Comparison of ENCODE assay signal across 16 cellular contexts in the genomic region with DNA sequence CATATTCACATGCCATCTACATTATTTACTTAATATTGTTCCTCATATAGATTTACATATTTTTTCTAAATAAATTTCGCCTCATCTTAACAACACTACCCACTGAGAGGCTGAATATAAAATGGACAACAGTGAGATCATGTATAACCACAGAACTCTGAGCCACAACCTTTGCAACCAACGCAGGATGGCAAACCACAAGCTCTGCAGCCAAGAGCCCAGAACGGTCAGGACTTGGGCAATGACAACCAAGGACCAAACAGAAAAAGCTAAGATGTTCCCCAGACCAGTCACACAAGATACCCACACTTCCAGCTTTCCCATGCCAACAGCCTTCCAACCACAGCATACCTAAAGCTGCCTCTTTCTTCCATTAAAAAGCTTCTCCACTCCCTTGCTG.
DNase-seq lines count a peak whose midpoint lies in the region; ATAC-seq and TF ChIP-seq lines count a peak whose summit lies in the region.
"Had no signal": no experiment of that assay in that cellular context is flagged by ENCODE, and none has a peak within 500 bp of the region (broad histone marks: within the 10 kb centered on the region; RNA-seq: fewer than 3 reads in every experiment).

No MANE protein-coding gene starts in this region.

- H3K4me2 ChIP-seq in H9 (ENCODE audit: insufficient read depth, insufficient read length, low read length): no peak overlapping the region
- no peak overlapping the region for H3K4me2 ChIP-seq in osteoblast (ENCODE audit: insufficient read depth, low read length)
- H3K4me2 ChIP-seq: BLaER1 had no signal

- peak overlapping the region; percentile 98 for H2AK5ac ChIP-seq in H9 (ENCODE audit: insufficient read length, low read length)

- peaks cover 9% of the 10 kb centered on the region; the same call in 1 of the 2 replicates for H3K4me1 ChIP-seq in H9 (ENCODE audit: insufficient read depth, low read length)
- peaks cover 4% of the 10 kb centered on the region for H3K4me1 ChIP-seq in osteoblast (ENCODE audit: insufficient read depth, low read length)
- H3K4me1 ChIP-seq in suprapubic skin: no peaks in the 10 kb centered on the region
- H3K4me1 ChIP-seq: body of pancreas had no signal

- H4K5ac ChIP-seq in H9 (ENCODE audit: insufficient read length, low read depth, low read length): no peak overlapping the region

- no peak overlapping the region for H3K4ac ChIP-seq in H9 (ENCODE audit: low read depth, low read length)

- H3K18ac ChIP-seq in H9 (ENCODE audit: insufficient read length, low read depth, low read length): no peak overlapping the region

- H2AFZ ChIP-seq in H9 (ENCODE audit: low read length) (no peak overlapping the region), osteoblast (ENCODE audit: low read length) (no peak overlapping the region)

- no peaks in the 10 kb centered on the region for H3K27me3 Mint-ChIP-seq in H9 (ENCODE audit: low read depth)

- H3K4me3 Mint-ChIP-seq in H9: no peak overlapping the region

- H3K27me3 ChIP-seq in H9 (ENCODE audit: insufficient read depth, low read length): no peaks in the 10 kb centered on the region
- H3K27me3 ChIP-seq in osteoblast (ENCODE audit: insufficient read depth, low read length): no peaks in the 10 kb centered on the region
- H3K27me3 ChIP-seq in suprapubic skin: no peaks in the 10 kb centered on the region
- H3K27me3 ChIP-seq: BLaER1, body of pancreas, vagina had no signal

- DNase-seq in H9 (no peak), NOMO-1 (lab: John Stamatoyannopoulos, UW; ENCODE audit: unreplicated experiment in 2 of 2) (peak; percentile 63 to 83), osteoblast (ENCODE audit: insufficient read length, low spot score, missing footprints) (peak; percentile 9), suprapubic skin (ENCODE audit: low spot score in 2 of 2) (no peak)
- DNase-seq in stimulated activated CD4-positive, alpha-beta T cell treated with anti-CD3 and anti-CD28 coated beads, Interleukin-4, amount 100 ng/mL, for 4 hours: no peak
- DNase-seq: activated gamma-delta T cell treated with Interleukin-2 at 50 U/mL for 16 hours; effector CD8-positive, alpha-beta T cell; NCI-H187; NCI-H82; stimulated activated CD8-positive, alpha-beta memory T cell treated with anti-CD3 and anti-CD28 coated beads, Interleukin-4, amount 100 ng/mL, for 48 hours had no signal

- H3K9me3 Mint-ChIP-seq in H9: no peaks in the 10 kb centered on the region

- H3K79me1 ChIP-seq in H9 (ENCODE audit: insufficient read depth, low read depth, low read length, poor library complexity, severe bottlenecking): no peaks in the 10 kb centered on the region

- no peak overlapping the region for H3K23ac ChIP-seq in H9 (ENCODE audit: insufficient read length, low read depth, low read length)

- no CpG with 5 or more reads among the region's 3 CpGs for WGBS in H9 (ENCODE audit: extremely low coverage, insufficient read length, low lambda C conversion rate)
- 68% methylated on average over 3 of the region's 3 CpGs for WGBS in suprapubic skin

- H3K27ac ChIP-seq in H9 (ENCODE audit: insufficient read length, low read depth, low read length) (peak overlapping the region; percentile 90), cingulate gyrus (ENCODE audit: low read depth, low read length) (peak overlapping the region; percentile 30), osteoblast (ENCODE audit: low read depth, low read length) (peak overlapping the region; percentile 47), suprapubic skin (no peak overlapping the region)
- H3K27ac ChIP-seq: BLaER1, vagina had no signal

- H2BK12ac ChIP-seq in H9 (ENCODE audit: insufficient read length, low read depth, low read length): no peak overlapping the region

- H3K23me2 ChIP-seq in H9 (ENCODE audit: insufficient read length, low read depth, low read length, poor library complexity, severe bottlenecking): no peaks in the 10 kb centered on the region

- H4K91ac ChIP-seq in H9 (ENCODE audit: insufficient read length, low read depth, low read length): no peak overlapping the region

- H4K8ac ChIP-seq in H9 (replicated peaks; ENCODE audit: insufficient read length, low read depth, low read length): no peak overlapping the region

- no peaks in the 10 kb centered on the region for H3K36me3 ChIP-seq in osteoblast (ENCODE audit: insufficient read depth, low read length)
- no peaks in the 10 kb centered on the region for H3K36me3 ChIP-seq in suprapubic skin
- H3K36me3 ChIP-seq: vagina had no signal

- TF ChIP-seq EP300 in suprapubic skin (IDR thresholded peaks at IDR 0.05): no peak

- H2BK5ac ChIP-seq in H9 (ENCODE audit: insufficient read length, low read length): no peak overlapping the region

- no peak overlapping the region for H3K56ac ChIP-seq in H9 (ENCODE audit: insufficient read length, low read depth, low read length)

- no peak overlapping the region for H3T11ph ChIP-seq in H9 (ENCODE audit: low read length)

- TF ChIP-seq CTCF in H9 (conservative IDR thresholded peaks at IDR 0.05) (no peak), osteoblast (IDR thresholded peaks at IDR 0.05; ENCODE audit: extremely low read depth, low read depth, low read length) (no peak), suprapubic skin (IDR thresholded peaks at IDR 0.05) (no peak)

- H3K4me3 ChIP-seq in osteoblast (ENCODE audit: insufficient read depth, low read length): no peak overlapping the region
- no peak overlapping the region for H3K4me3 ChIP-seq in suprapubic skin
- H3K4me3 ChIP-seq: BLaER1, body of pancreas, vagina had no signal

- no peak overlapping the region for H2BK20ac ChIP-seq in H9 (ENCODE audit: low read depth, low read length, poor library complexity, severe bottlenecking)

- H3K79me2 ChIP-seq in H9 (ENCODE audit: insufficient read depth, low read length) (no peaks in the 10 kb centered on the region), osteoblast (ENCODE audit: insufficient read depth, low read length) (peaks cover 39% of the 10 kb centered on the region)

- peaks cover 37 to 40% of the 10 kb centered on the region in 2 experiments for H3K4me1 Mint-ChIP-seq in H9

- no peak for TF ChIP-seq POLR2A in suprapubic skin (IDR thresholded peaks at IDR 0.05)

- no peak overlapping the region for H2BK120ac ChIP-seq in H9 (ENCODE audit: low read depth, low read length, poor library complexity, severe bottlenecking)

- peak overlapping the region; percentile 54 to 96 (median 79) for H3K27ac Mint-ChIP-seq in H9

- peaks cover 0 to 4% (median 4%) of the 10 kb centered on the region in 3 experiments; a peak in 4 of 7 replicates for H3K36me3 Mint-ChIP-seq in H9 (ENCODE audit: insufficient read depth in 1 of 3, low read depth in 3 of 3)

- H3K9ac ChIP-seq in H9 (ENCODE audit: extremely low read depth, insufficient read length, low read length): no peak overlapping the region
- H3K9ac ChIP-seq: BLaER1 had no signal

- no peak overlapping the region for H2BK15ac ChIP-seq in H9 (ENCODE audit: low read depth, low read length)

- ATAC-seq in SK-N-SH treated with all-trans-retinoic acid at 6 μM for 48 hours (no peak), GM19328 (IDR thresholded peaks at IDR 0.05; ENCODE audit: unreplicated experiment) (no peak)

- H4K20me1 ChIP-seq in H9 (ENCODE audit: control insufficient read depth, insufficient read depth, insufficient read length) (no peaks in the 10 kb centered on the region), osteoblast (ENCODE audit: insufficient read depth, low read length) (no peaks in the 10 kb centered on the region)
- H4K20me1 ChIP-seq: BLaER1 had no signal

- H3K14ac ChIP-seq in H9 (ENCODE audit: insufficient read depth, low read length): no peak overlapping the region

- H3K9me3 ChIP-seq in H9 (ENCODE audit: control insufficient read depth, low read depth, low read length) (no peaks in the 10 kb centered on the region), osteoblast (ENCODE audit: low read depth, low read length) (no peaks in the 10 kb centered on the region), suprapubic skin (no peaks in the 10 kb centered on the region)
- H3K9me3 ChIP-seq: body of pancreas, vagina had no signal

TF ChIP-seq in SK-N-SH treated with all-trans-retinoic acid at 6 μM for 48 hours, 23 proteins besides CTCF, POLR2A, EP300 and RAD21 (continues in another document):
- TF ChIP-seq, protein P1, sequence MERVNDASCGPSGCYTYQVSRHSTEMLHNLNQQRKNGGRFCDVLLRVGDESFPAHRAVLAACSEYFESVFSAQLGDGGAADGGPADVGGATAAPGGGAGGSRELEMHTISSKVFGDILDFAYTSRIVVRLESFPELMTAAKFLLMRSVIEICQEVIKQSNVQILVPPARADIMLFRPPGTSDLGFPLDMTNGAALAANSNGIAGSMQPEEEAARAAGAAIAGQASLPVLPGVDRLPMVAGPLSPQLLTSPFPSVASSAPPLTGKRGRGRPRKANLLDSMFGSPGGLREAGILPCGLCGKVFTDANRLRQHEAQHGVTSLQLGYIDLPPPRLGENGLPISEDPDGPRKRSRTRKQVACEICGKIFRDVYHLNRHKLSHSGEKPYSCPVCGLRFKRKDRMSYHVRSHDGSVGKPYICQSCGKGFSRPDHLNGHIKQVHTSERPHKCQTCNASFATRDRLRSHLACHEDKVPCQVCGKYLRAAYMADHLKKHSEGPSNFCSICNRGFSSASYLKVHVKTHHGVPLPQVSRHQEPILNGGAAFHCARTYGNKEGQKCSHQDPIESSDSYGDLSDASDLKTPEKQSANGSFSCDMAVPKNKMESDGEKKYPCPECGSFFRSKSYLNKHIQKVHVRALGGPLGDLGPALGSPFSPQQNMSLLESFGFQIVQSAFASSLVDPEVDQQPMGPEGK (CRISPR knock-in tag; IDR thresholded peaks at IDR 0.05; ENCODE audit: borderline replicate concordance): no peak
- TF ChIP-seq ZFP30 (CRISPR knock-in tag; IDR thresholded peaks at IDR 0.05) (no peak), ZFP3 (CRISPR knock-in tag; IDR thresholded peaks at IDR 0.05) (no peak), GLIS3 (CRISPR knock-in tag; IDR thresholded peaks at IDR 0.05) (no peak), SNAI2 (CRISPR knock-in tag; IDR thresholded peaks at IDR 0.05) (no peak), PPARA (CRISPR knock-in tag; IDR thresholded peaks at IDR 0.05; ENCODE audit: borderline replicate concordance) (no peak), ZC3H10 (CRISPR knock-in tag; IDR thresholded peaks at IDR 0.05) (no peak), ARNTL (CRISPR knock-in tag; IDR thresholded peaks at IDR 0.05; ENCODE audit: borderline replicate concordance, low read depth) (no peak)
- TF ChIP-seq, protein P2, sequence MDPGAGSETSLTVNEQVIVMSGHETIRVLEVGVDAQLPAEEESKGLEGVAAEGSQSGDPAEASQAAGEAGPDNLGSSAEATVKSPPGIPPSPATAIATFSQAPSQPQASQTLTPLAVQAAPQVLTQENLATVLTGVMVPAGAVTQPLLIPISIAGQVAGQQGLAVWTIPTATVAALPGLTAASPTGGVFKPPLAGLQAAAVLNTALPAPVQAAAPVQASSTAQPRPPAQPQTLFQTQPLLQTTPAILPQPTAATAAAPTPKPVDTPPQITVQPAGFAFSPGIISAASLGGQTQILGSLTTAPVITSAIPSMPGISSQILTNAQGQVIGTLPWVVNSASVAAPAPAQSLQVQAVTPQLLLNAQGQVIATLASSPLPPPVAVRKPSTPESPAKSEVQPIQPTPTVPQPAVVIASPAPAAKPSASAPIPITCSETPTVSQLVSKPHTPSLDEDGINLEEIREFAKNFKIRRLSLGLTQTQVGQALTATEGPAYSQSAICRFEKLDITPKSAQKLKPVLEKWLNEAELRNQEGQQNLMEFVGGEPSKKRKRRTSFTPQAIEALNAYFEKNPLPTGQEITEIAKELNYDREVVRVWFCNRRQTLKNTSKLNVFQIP (CRISPR knock-in tag; IDR thresholded peaks at IDR 0.05; ENCODE audit: borderline replicate concordance, low read depth): no peak

Comparison
In these comparisons a context has a peak if more than half of its experiments do, and no peak if none do; other contexts are left out.
1. DNase-seq: peak in NOMO-1 (2 of 2) and osteoblast (single experiment); none in H9 (single experiment), suprapubic skin (0 of 2) and stimulated activated CD4-positive, alpha-beta T cell treated with anti-CD3 and anti-CD28 coated beads, Interleukin-4, amount 100 ng/mL, for 4 hours (0 of 2).